16 cellular contexts compared by ENCODE assay signal in genomic region chr2:122007577-122007976, GRCh38.
DNase-seq lines count a peak whose midpoint lies in the region; ATAC-seq and TF ChIP-seq lines count a peak whose summit lies in the region.
"Had no signal": no experiment of that assay in that cellular context is flagged by ENCODE, and none has a peak within 500 bp of the region (broad histone marks: within the 10 kb centered on the region; RNA-seq: fewer than 3 reads in every experiment).

No MANE protein-coding gene starts in this region.

- H3K9ac ChIP-seq in HUES64 (ENCODE audit: low read depth, low read length): no peak overlapping the region

- H3K79me2 ChIP-seq in hepatocyte: no peaks in the 10 kb centered on the region

- no peak for TF ChIP-seq EP300 in gastroesophageal sphincter (IDR thresholded peaks at IDR 0.05)

- H3K9me3 ChIP-seq in HUES64 (ENCODE audit: insufficient read depth, low read depth, low read length) (no peaks in the 10 kb centered on the region), hepatocyte (ENCODE audit: low read depth) (no peaks in the 10 kb centered on the region), gastroesophageal sphincter (no peaks in the 10 kb centered on the region)

- no peak for TF ChIP-seq POLR2A in gastroesophageal sphincter (IDR thresholded peaks at IDR 0.05)

- no peaks in the 10 kb centered on the region for H3K36me3 Mint-ChIP-seq in osteocyte (ENCODE audit: unreplicated experiment)
- H3K36me3 Mint-ChIP-seq: CD14-positive monocyte had no signal

- no peaks in the 10 kb centered on the region for H3K36me3 ChIP-seq in HUES64 (ENCODE audit: insufficient read depth, low read length)
- H3K36me3 ChIP-seq in hepatocyte (replicated peaks; ENCODE audit: insufficient read depth, low read depth): no peaks in the 10 kb centered on the region
- no peaks in the 10 kb centered on the region for H3K36me3 ChIP-seq in gastroesophageal sphincter

- DNase-seq in Daoy (ENCODE audit: low read depth) (peak; percentile 58), hepatocyte (ENCODE audit: low spot score) (no peak), osteocyte (ENCODE audit: extremely low spot score, unreplicated experiment) (peak; percentile 54), SIG-M5 (lab: John Stamatoyannopoulos, UW) (no peak)
- DNase-seq: DMS153, EL, HCEC 1CT, KG1, NCI-H1436, NCI-H2081 treated with DMSO at 0.1 percent for 48 hours, NCI-H524 had no signal

- 63% methylated on average over 5 of the region's 5 CpGs for WGBS in HUES64
- 26% methylated on average over 5 of the region's 5 CpGs for WGBS in hepatocyte (ENCODE audit: low lambda C conversion rate, missing lambda C conversion rate)
- WGBS in gastroesophageal sphincter (ENCODE audit: low coverage in 1 of 2), 2 donors: 59 to 76% methylated on average over 4 of the region's 5 CpGs

- H3K4me1 Mint-ChIP-seq in osteocyte (ENCODE audit: unreplicated experiment): no peaks in the 10 kb centered on the region
- H3K4me1 Mint-ChIP-seq: CD14-positive monocyte had no signal

- no peaks in the 10 kb centered on the region for H3K27me3 ChIP-seq in HUES64 (ENCODE audit: insufficient read depth, low read length)
- H3K27me3 ChIP-seq in hepatocyte: no peaks in the 10 kb centered on the region
- H3K27me3 ChIP-seq in gastroesophageal sphincter: no peaks in the 10 kb centered on the region

- no peaks in the 10 kb centered on the region for H4K20me1 ChIP-seq in hepatocyte (ENCODE audit: insufficient read depth, poor library complexity, severe bottlenecking)

- no peak overlapping the region for H2AFZ ChIP-seq in hepatocyte

- H3K27ac ChIP-seq in HUES64 (ENCODE audit: low read depth, low read length): 0 out of 2 replicates have a peak overlapping the region, but pooled peaks have one; percentile 28
- no peak overlapping the region for H3K27ac ChIP-seq in hepatocyte
- H3K27ac ChIP-seq in gastroesophageal sphincter: no peak overlapping the region

- H3K4me1 ChIP-seq in HUES64 (ENCODE audit: insufficient read depth, low read length) (peaks cover 9% of the 10 kb centered on the region; the same call in 1 of the 2 replicates), hepatocyte (ENCODE audit: insufficient read depth) (peaks cover 8% of the 10 kb centered on the region), gastroesophageal sphincter (no peaks in the 10 kb centered on the region)

- TF ChIP-seq CTCF in hepatocyte (IDR thresholded peaks at IDR 0.05; ENCODE audit: poor library complexity) (no peak), osteocyte (IDR thresholded peaks at IDR 0.05) (no peak), gastroesophageal sphincter (IDR thresholded peaks at IDR 0.05) (no peak)

- H3K9me2 ChIP-seq in hepatocyte (replicated peaks; ENCODE audit: insufficient read depth): no peaks in the 10 kb centered on the region

- H3K27me3 Mint-ChIP-seq in osteocyte (ENCODE audit: unreplicated experiment): peaks cover 21% of the 10 kb centered on the region

- no peak overlapping the region for H3K27ac Mint-ChIP-seq in osteocyte (ENCODE audit: unreplicated experiment)
- H3K27ac Mint-ChIP-seq: CD14-positive monocyte had no signal

- H3K9me3 Mint-ChIP-seq in osteocyte (ENCODE audit: unreplicated experiment): no peaks in the 10 kb centered on the region

- H3K4me3 Mint-ChIP-seq in osteocyte (ENCODE audit: unreplicated experiment): no peak overlapping the region
- H3K4me3 Mint-ChIP-seq: CD14-positive monocyte had no signal

- H3K4me2 ChIP-seq in hepatocyte: peak overlapping the region; percentile 11

- H3K4me3 ChIP-seq in HUES64 (ENCODE audit: low read length) (no peak overlapping the region), hepatocyte (no peak overlapping the region), gastroesophageal sphincter (no peak overlapping the region)

- ATAC-seq in gastroesophageal sphincter: no peak
- no peak for ATAC-seq in HG02981 (IDR thresholded peaks at IDR 0.05; ENCODE audit: unreplicated experiment)
- ATAC-seq: HepG2 had no signal

Comparison
In these comparisons a context has a peak if more than half of its experiments do, and no peak if none do; other contexts are left out.
1. DNase-seq: peak in Daoy (single experiment) and osteocyte (single experiment); none in hepatocyte (single experiment) and SIG-M5 (single experiment).